ENCODE assay signal across 33 cellular contexts in genomic region chr2:54060000-54060399, GRCh38. TPM values are rescaled to one million over a fixed set of nuclear protein-coding genes. Genes with fewer than 3 reads are reported as not detected.
DNase-seq lines count a peak whose midpoint lies in the region; ATAC-seq, FAIRE-seq and TF ChIP-seq lines count a peak whose summit lies in the region.
"Had no signal": no experiment of that assay in that cellular context is flagged by ENCODE, and none has a peak within 500 bp of the region (broad histone marks: within the 10 kb centered on the region; RNA-seq: fewer than 3 reads in every experiment).

No MANE protein-coding gene starts in this region.

- FAIRE-seq in keratinocyte (lab: Jason Lieb, UNC): no peak
- FAIRE-seq: GM12878 had no signal

- H3K4me3 ChIP-seq in keratinocyte (ENCODE audit: control insufficient read depth in 2 of 3, extremely low read depth in 1 of 3, insufficient read depth in 2 of 3, low read depth in 1 of 3, low read length in 3 of 3): no peak overlapping the region
- H3K4me3 ChIP-seq: cardiac muscle cell, coronary artery, gastrocnemius medialis, GM12878, hepatocyte, left lung, neural progenitor cell, tibial artery, vagina had no signal

- H3K4me3 Mint-ChIP-seq in HFFc6: peak overlapping the region; percentile 36
- H3K4me3 Mint-ChIP-seq in activated T-helper 17 cell treated with anti-CD3 and anti-CD28 coated beads, Interleukin-2, amount 50 U/mL, for 72 hours: no peak overlapping the region
- H3K4me3 Mint-ChIP-seq: B cell; CD4-positive, alpha-beta memory T cell; effector memory CD8-positive, alpha-beta T cell; neural progenitor cell had no signal

- no peaks in the 10 kb centered on the region for H4K20me1 ChIP-seq in keratinocyte (ENCODE audit: control insufficient read depth, extremely low read depth, insufficient read depth, low read length)

- H3K36me3 ChIP-seq in keratinocyte (ENCODE audit: control insufficient read depth in 2 of 2, extremely low read depth in 1 of 2, insufficient read depth in 2 of 2, low read length in 2 of 2): no peaks in the 10 kb centered on the region
- H3K36me3 ChIP-seq: cardiac muscle cell, gastrocnemius medialis, left lung, tibial artery, vagina, WERI-Rb-1 had no signal

- peaks cover 11% of the 10 kb centered on the region for H3K36me3 Mint-ChIP-seq in HFFc6 (ENCODE audit: low read depth)
- no peaks in the 10 kb centered on the region for H3K36me3 Mint-ChIP-seq in activated T-helper 17 cell treated with anti-CD3 and anti-CD28 coated beads, Interleukin-2, amount 50 U/mL, for 72 hours (ENCODE audit: low read depth)

- no peaks in the 10 kb centered on the region for H3K9me3 ChIP-seq in keratinocyte (ENCODE audit: control insufficient read depth, low read depth, low read length)
- H3K9me3 ChIP-seq: gastrocnemius medialis, left lung, tibial artery, vagina had no signal

- no peaks in the 10 kb centered on the region for H3K9me1 ChIP-seq in keratinocyte (ENCODE audit: control insufficient read depth, extremely low read depth, insufficient read depth, low read length)

- no peak overlapping the region for H2AFZ ChIP-seq in keratinocyte (ENCODE audit: control insufficient read depth, low read length)
- H2AFZ ChIP-seq: hepatocyte, neural progenitor cell had no signal

- no peak for ATAC-seq in activated T-helper 17 cell treated with anti-CD3 and anti-CD28 coated beads, Interleukin-2, amount 50 U/mL, for 72 hours (replicated peaks)
- no peak for ATAC-seq in HG03280 (IDR thresholded peaks at IDR 0.05; ENCODE audit: unreplicated experiment)
- ATAC-seq: activated naive CD4-positive, alpha-beta T cell treated with anti-CD3 and anti-CD28 coated beads, Interleukin-2, amount 50 U/mL, for 72 hours; effector memory CD8-positive, alpha-beta T cell; esophagus mucosa; gastrocnemius medialis; GM12878; left lung; right cardiac atrium had no signal

- H3K4me2 ChIP-seq in keratinocyte (ENCODE audit: control insufficient read depth, extremely low read depth, insufficient read depth, low read depth, low read length): peak overlapping the region; percentile 31
- H3K4me2 ChIP-seq: hepatocyte, neural progenitor cell had no signal

- TF ChIP-seq CTCF in HFFc6 (IDR thresholded peaks at IDR 0.05) (no peak), keratinocyte (optimal IDR thresholded peaks at IDR 0.05 in 1 of 3, IDR thresholded peaks at IDR 0.05 in 1 of 3, conservative IDR thresholded peaks at IDR 0.05 in 1 of 3; ENCODE audit: extremely low read depth in 1 of 3, insufficient read depth in 2 of 3, low read length in 3 of 3) (no peak)

- no peaks in the 10 kb centered on the region; the same call in 1 of the 2 replicates for H3K9me3 Mint-ChIP-seq in HFFc6
- H3K9me3 Mint-ChIP-seq in activated T-helper 17 cell treated with anti-CD3 and anti-CD28 coated beads, Interleukin-2, amount 50 U/mL, for 72 hours: no peaks in the 10 kb centered on the region
- H3K9me3 Mint-ChIP-seq: effector memory CD8-positive, alpha-beta T cell had no signal

- DNase-seq in AG08395 (ENCODE audit: low spot score) (peak; percentile 30), HFFc6 (peak; percentile 32), dedifferentiated amniotic fluid mesenchymal stem cell (ENCODE audit: extremely low spot score) (peak; percentile 30), keratinocyte (ENCODE audit: low read depth, low spot score) (no peak), cerebellar cortex (ENCODE audit: low spot score) (no peak)
- no peak for DNase-seq in effector CD4-positive, alpha-beta T cell
- DNase-seq: activated CD4-positive, alpha-beta T cell treated with anti-CD3 and anti-CD28 coated beads for 48 hours; activated effector memory CD4-positive, alpha-beta T cell treated with Interleukin-2 at 50 U/mL for 16 hours; CD4-positive, alpha-beta memory T cell; effector memory CD8-positive, alpha-beta T cell; gastrocnemius medialis; left lung; NCI-H1694; NCI-H510A; posterior cingulate gyrus; right cardiac atrium; RPMI8226; stimulated activated CD4-positive, alpha-beta T cell treated with anti-CD3 and anti-CD28 coated beads, Interleukin-12 subunit alpha, Interleukin-12 subunit beta, amount 100 ng/mL, for 4 hours; stimulated activated CD4-positive, alpha-beta T cell treated with anti-CD3 and anti-CD28 coated beads, Interleukin-4, amount 100 ng/mL, for 24 hours; T1000; tibial artery; WERI-Rb-1 had no signal

- no peaks in the 10 kb centered on the region for H3K79me2 ChIP-seq in keratinocyte (ENCODE audit: control insufficient read depth, insufficient read depth, low read length)
- H3K79me2 ChIP-seq: hepatocyte had no signal

- peak overlapping the region; percentile 66 for H3K27ac ChIP-seq in keratinocyte (ENCODE audit: control insufficient read depth, insufficient read depth, low read length)
- H3K27ac ChIP-seq: cardiac muscle cell, coronary artery, gastrocnemius medialis, hepatocyte, left lung, neural progenitor cell, tibial artery, vagina, WERI-Rb-1 had no signal

- peaks cover 51% of the 10 kb centered on the region for H3K4me1 Mint-ChIP-seq in HFFc6 (ENCODE audit: low read depth)
- H3K4me1 Mint-ChIP-seq in activated T-helper 17 cell treated with anti-CD3 and anti-CD28 coated beads, Interleukin-2, amount 50 U/mL, for 72 hours: no peaks in the 10 kb centered on the region
- H3K4me1 Mint-ChIP-seq: CD4-positive, alpha-beta memory T cell; neural progenitor cell had no signal

- H3K27me3 ChIP-seq in keratinocyte (ENCODE audit: control insufficient read depth, extremely low read depth, insufficient read depth, low read length): no peaks in the 10 kb centered on the region
- H3K27me3 ChIP-seq: cardiac muscle cell, gastrocnemius medialis, hepatocyte, left lung, neural progenitor cell, tibial artery, vagina had no signal

- no peak overlapping the region for H3K9ac ChIP-seq in keratinocyte (ENCODE audit: control insufficient read depth, extremely low read depth, insufficient read depth, low read length)
- H3K9ac ChIP-seq: neural progenitor cell had no signal

- peaks cover 30% of the 10 kb centered on the region for H3K4me1 ChIP-seq in keratinocyte (ENCODE audit: control insufficient read depth, extremely low read depth, insufficient read depth, low read length)
- H3K4me1 ChIP-seq: neural progenitor cell, vagina had no signal

- peak overlapping the region; percentile 55 for H3K27ac Mint-ChIP-seq in HFFc6
- no peak overlapping the region for H3K27ac Mint-ChIP-seq in activated T-helper 17 cell treated with anti-CD3 and anti-CD28 coated beads, Interleukin-2, amount 50 U/mL, for 72 hours
- H3K27ac Mint-ChIP-seq: activated naive CD4-positive, alpha-beta T cell treated with anti-CD3 and anti-CD28 coated beads, Interleukin-2, amount 50 U/mL, for 72 hours; B cell; CD4-positive, alpha-beta memory T cell; effector memory CD8-positive, alpha-beta T cell; neural progenitor cell had no signal

- dilution Hi-C loops in keratinocyte (cut with MboI; ENCODE audit: extremely low pct_ligation_motif_present, low sequenced_read_pairs): no loop called here

- H3K27me3 Mint-ChIP-seq in HFFc6 (ENCODE audit: insufficient read depth): no peaks in the 10 kb centered on the region
- H3K27me3 Mint-ChIP-seq in activated T-helper 17 cell treated with anti-CD3 and anti-CD28 coated beads, Interleukin-2, amount 50 U/mL, for 72 hours: no peaks in the 10 kb centered on the region
- H3K27me3 Mint-ChIP-seq: B cell; CD4-positive, alpha-beta memory T cell; effector memory CD8-positive, alpha-beta T cell had no signal

RNA-seq across cellular contexts. Expression of gene ACYP2, which starts 55.4 kb away (rescaled TPM):
- total RNA-seq in HFFc6 (2021; fragmentation: NEBNext Ultra II Directional; extraction: Animal tissue kit (Norgen Biotek cat#: 25700)): 10 to 100 TPM in 3 of 6 experiments, 1 to 10 TPM in 3; 8.6 to 15.8 (median 9.8) TPM
- polyA plus RNA-seq in keratinocyte: 8.0 to 8.9 TPM (median 8.7 TPM) in 3 replicates
- polyA plus RNA-seq in keratinocyte (2011; ENCODE audit: low read depth): 19.6 TPM
- polyA plus RNA-seq in keratinocyte (2011; cell fraction: cytosol; rRNA removed): 14.0 and 17.1 TPM in 2 replicates
- 4.5 and 6.6 TPM in 2 replicates for polyA plus RNA-seq in keratinocyte (2011; cell fraction: nucleus; rRNA removed)
- polyA plus RNA-seq in keratinocyte (2012; ENCODE audit: low replicate concordance): 10.2 and 18.1 TPM in 2 replicates
- 3.5 to 5.2 TPM in 2 of 3 replicates, not detected in the other for polyA minus RNA-seq in keratinocyte
- polyA minus RNA-seq in keratinocyte (2011; cell fraction: cytosol; rRNA and poly(A)+ RNA removed): 6.5 TPM
- 5.0 and 11.4 TPM in 2 replicates for polyA minus RNA-seq in keratinocyte (2011; cell fraction: nucleus; rRNA and poly(A)+ RNA removed)
- total RNA-seq in activated T-helper 17 cell treated with anti-CD3 and anti-CD28 coated beads, Interleukin-2, amount 50 U/mL, for 72 hours: 1 to 10 TPM; 7.2 to 9.7 TPM

Comparison
In these comparisons a context has a peak if more than half of its experiments do, and no peak if none do; other contexts are left out.
1. DNase-seq: peak in AG08395 (single experiment), HFFc6 (single experiment) and dedifferentiated amniotic fluid mesenchymal stem cell (single experiment); none in keratinocyte (single experiment), cerebellar cortex (single experiment) and effector CD4-positive, alpha-beta T cell (single experiment).